Comparison of ENCODE assay signal across 1 cellular context in the genomic region with DNA sequence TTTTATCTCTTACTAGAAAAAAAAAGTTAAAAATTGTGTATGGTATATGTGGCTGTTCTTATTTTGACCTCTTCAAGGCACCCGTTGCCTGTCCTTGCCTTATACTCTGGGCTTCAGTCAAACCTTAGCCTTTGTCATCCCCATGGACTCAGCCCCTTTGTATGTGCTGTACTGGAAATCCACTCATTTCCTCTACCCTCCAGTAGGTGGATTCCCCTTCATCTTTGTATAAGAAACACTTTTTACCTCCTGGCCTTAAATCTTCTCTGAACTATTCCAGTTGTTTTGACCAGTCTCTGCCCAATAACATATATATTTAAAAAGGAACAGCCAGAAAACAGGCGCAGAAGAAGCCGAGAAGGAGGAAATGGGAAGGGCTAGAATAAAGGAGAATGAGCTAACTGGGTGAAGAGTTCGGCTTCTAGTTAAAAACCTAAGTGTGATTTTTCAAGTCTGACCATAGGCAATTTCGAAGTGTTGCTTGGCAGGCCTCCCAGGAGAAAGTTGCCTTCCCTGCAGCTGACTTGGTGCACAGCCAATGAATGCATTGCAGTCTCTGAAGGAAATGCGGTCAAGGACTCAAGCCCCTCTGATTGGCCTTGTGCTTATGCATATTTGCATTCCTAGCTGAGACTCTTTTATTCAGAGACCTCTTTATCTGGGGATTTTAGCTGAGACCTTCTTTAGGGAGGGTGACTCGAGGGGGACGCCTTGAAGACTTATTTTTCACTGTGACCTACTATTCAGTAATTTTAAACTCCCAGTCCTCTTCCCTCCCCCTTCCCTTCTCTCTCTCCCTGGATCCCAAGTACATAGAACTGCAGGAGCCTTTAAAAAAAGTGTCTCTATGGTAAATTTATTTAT.
TF ChIP-seq lines count a peak whose summit lies in the region.

No MANE protein-coding gene starts in this region.

TF ChIP-seq in SK-N-SH treated with all-trans-retinoic acid at 6 μM for 48 hours, 23 proteins besides CTCF, POLR2A, EP300 and RAD21 (continued from another document):
- TF ChIP-seq ISL1 (CRISPR knock-in tag; IDR thresholded peaks at IDR 0.05) (no peak), ZFP3 (CRISPR knock-in tag; IDR thresholded peaks at IDR 0.05) (no peak), TCF4 (CRISPR knock-in tag; IDR thresholded peaks at IDR 0.05; ENCODE audit: borderline replicate concordance) (no peak), SNAI2 (CRISPR knock-in tag; IDR thresholded peaks at IDR 0.05) (no peak), CSDC2 (CRISPR knock-in tag; IDR thresholded peaks at IDR 0.05) (no peak), BACH2 (CRISPR knock-in tag; IDR thresholded peaks at IDR 0.05; ENCODE audit: borderline replicate concordance) (no peak), ZNF565 (CRISPR knock-in tag; conservative IDR thresholded peaks at IDR 0.05; ENCODE audit: low read depth) (no peak)
